ENCODE assay signal across 22 cellular contexts in genomic region chr22:49793296-49793695, GRCh38. TPM values are rescaled to one million over a fixed set of nuclear protein-coding genes. Genes with fewer than 3 reads are reported as not detected.
DNase-seq lines count a peak whose midpoint lies in the region; TF ChIP-seq lines count a peak whose summit lies in the region.
"Had no signal": no experiment of that assay in that cellular context is flagged by ENCODE, and none has a peak within 500 bp of the region (broad histone marks: within the 10 kb centered on the region; RNA-seq: fewer than 3 reads in every experiment).

No MANE protein-coding gene starts in this region.

- H3K4me1 Mint-ChIP-seq in activated CD4-positive, alpha-beta memory T cell treated with anti-CD3 and anti-CD28 coated beads for 36 hours (ENCODE audit: low read depth) = peaks cover 46% of the 10 kb centered on the region
- peaks cover 50% of the 10 kb centered on the region for H3K4me1 Mint-ChIP-seq in activated CD4-positive, alpha-beta memory T cell treated with anti-CD3 and anti-CD28 coated beads, Interleukin-2, amount 10 ng/mL, durations not matched to agents 7 days and 5 days
- H3K4me1 Mint-ChIP-seq in endothelial cell (ENCODE audit: unreplicated experiment) = peaks cover 18% of the 10 kb centered on the region
- H3K4me1 Mint-ChIP-seq: endodermal cell had no signal

- H3K4me3 Mint-ChIP-seq in activated CD4-positive, alpha-beta memory T cell treated with anti-CD3 and anti-CD28 coated beads for 36 hours = no peak overlapping the region
- no peak overlapping the region for H3K4me3 Mint-ChIP-seq in activated CD4-positive, alpha-beta memory T cell treated with anti-CD3 and anti-CD28 coated beads, Interleukin-2, amount 10 ng/mL, durations not matched to agents 7 days and 5 days
- H3K4me3 Mint-ChIP-seq in endothelial cell (ENCODE audit: unreplicated experiment) = peak overlapping the region; percentile 0
- H3K4me3 Mint-ChIP-seq: activated B cell treated with CpG ODN at 0.5 μM for 24 hours, B cell, endodermal cell, memory B cell had no signal

- DNase-seq in activated CD4-positive, alpha-beta memory T cell treated with anti-CD3 and anti-CD28 coated beads for 36 hours = no peak
- DNase-seq in activated CD4-positive, alpha-beta memory T cell treated with anti-CD3 and anti-CD28 coated beads, Interleukin-2, amount 10 ng/mL, durations not matched to agents 7 days and 5 days = no peak
- DNase-seq in MG63 = peak; percentile 9
- DNase-seq in endothelial cell (ENCODE audit: low spot score) = no peak
- no peak for DNase-seq in hypothalamus (lab: John Stamatoyannopoulos, UW)
- no peak for DNase-seq in H7
- DNase-seq in GM19240 (ENCODE audit: insufficient read length, low spot score) = no peak
- DNase-seq: activated B cell treated with CpG ODN at 0.5 μM for 24 hours; activated T-cell treated with anti-CD3 and anti-CD28 coated beads, Interleukin-2, amount 50 U/mL, for 48 hours; endodermal cell; NCI-H1105 treated with DMSO at 0.1 percent for 48 hours; NCI-H2081 treated with DMSO at 0.1 percent for 48 hours; NCI-H510A; NK-92 treated with Interleukin-12 subunit alpha and Interleukin-12 subunit beta, amount 100 ng/mL, for 24 hours; stimulated activated CD8-positive, alpha-beta memory T cell treated with anti-CD3 and anti-CD28 coated beads, Interleukin-4, amount 100 ng/mL, for 48 hours had no signal

- H3K27ac Mint-ChIP-seq in activated CD4-positive, alpha-beta memory T cell treated with anti-CD3 and anti-CD28 coated beads for 36 hours = peak overlapping the region; percentile 3
- H3K27ac Mint-ChIP-seq in activated CD4-positive, alpha-beta memory T cell treated with anti-CD3 and anti-CD28 coated beads, Interleukin-2, amount 10 ng/mL, durations not matched to agents 7 days and 5 days = no peak overlapping the region
- no peak overlapping the region for H3K27ac Mint-ChIP-seq in endothelial cell (ENCODE audit: unreplicated experiment)
- H3K27ac Mint-ChIP-seq: activated B cell treated with CpG ODN at 0.5 μM for 24 hours; activated naive CD4-positive, alpha-beta T cell treated with anti-CD3 and anti-CD28 coated beads, Interleukin-2, amount 50 U/mL, for 72 hours; B cell; endodermal cell; memory B cell had no signal

- no peaks in the 10 kb centered on the region for H3K9me3 Mint-ChIP-seq in activated CD4-positive, alpha-beta memory T cell treated with anti-CD3 and anti-CD28 coated beads for 36 hours
- no peaks in the 10 kb centered on the region for H3K9me3 Mint-ChIP-seq in activated CD4-positive, alpha-beta memory T cell treated with anti-CD3 and anti-CD28 coated beads, Interleukin-2, amount 10 ng/mL, durations not matched to agents 7 days and 5 days
- H3K9me3 Mint-ChIP-seq in endothelial cell (ENCODE audit: unreplicated experiment) = no peaks in the 10 kb centered on the region
- H3K9me3 Mint-ChIP-seq: activated B cell treated with CpG ODN at 0.5 μM for 24 hours; activated naive CD4-positive, alpha-beta T cell treated with anti-CD3 and anti-CD28 coated beads, Interleukin-2, amount 50 U/mL, for 72 hours; endodermal cell; memory B cell had no signal

- H3K4me1 ChIP-seq in rectal smooth muscle tissue (ENCODE audit: control insufficient read depth, insufficient read depth, low read length) = peaks cover 56% of the 10 kb centered on the region
- H3K4me1 ChIP-seq: SJSA1 had no signal

- CTCF ChIA-PET in activated CD4-positive, alpha-beta memory T cell treated with anti-CD3 and anti-CD28 coated beads for 36 hours (lab: Charles Lee) = no interaction called here
- CTCF ChIA-PET in activated CD4-positive, alpha-beta memory T cell treated with anti-CD3 and anti-CD28 coated beads, Interleukin-2, amount 10 ng/mL, durations not matched to agents 7 days and 5 days (lab: Charles Lee) = no interaction called here

- H3K9me3 ChIP-seq in MG63 = no peaks in the 10 kb centered on the region
- H3K9me3 ChIP-seq: pancreas, SJSA1 had no signal

- H3K36me3 Mint-ChIP-seq in activated CD4-positive, alpha-beta memory T cell treated with anti-CD3 and anti-CD28 coated beads for 36 hours = peaks cover 50% of the 10 kb centered on the region
- H3K36me3 Mint-ChIP-seq in activated CD4-positive, alpha-beta memory T cell treated with anti-CD3 and anti-CD28 coated beads, Interleukin-2, amount 10 ng/mL, durations not matched to agents 7 days and 5 days (ENCODE audit: low read depth) = peaks cover 76% of the 10 kb centered on the region
- peaks cover 38% of the 10 kb centered on the region for H3K36me3 Mint-ChIP-seq in endothelial cell (ENCODE audit: low read depth, unreplicated experiment)

- TF ChIP-seq CTCF in endothelial cell (IDR thresholded peaks at IDR 0.05; ENCODE audit: unreplicated experiment) = no peak

- intact Hi-C loops in activated CD4-positive, alpha-beta memory T cell treated with anti-CD3 and anti-CD28 coated beads for 36 hours (cut with micrococcal nuclease) = no loop called here

- H3K27me3 ChIP-seq in MG63 = no peaks in the 10 kb centered on the region
- H3K27me3 ChIP-seq in rectal smooth muscle tissue (ENCODE audit: control insufficient read depth, insufficient read depth, low read length) = no peaks in the 10 kb centered on the region
- no peaks in the 10 kb centered on the region for H3K27me3 ChIP-seq in H7 (ENCODE audit: control insufficient read depth, insufficient read depth, low read length)
- H3K27me3 ChIP-seq: pancreas, SJSA1 had no signal

- H3K9ac ChIP-seq in rectal smooth muscle tissue (ENCODE audit: low read length) = no peak overlapping the region

- no peaks in the 10 kb centered on the region for H3K27me3 Mint-ChIP-seq in activated CD4-positive, alpha-beta memory T cell treated with anti-CD3 and anti-CD28 coated beads for 36 hours
- no peaks in the 10 kb centered on the region for H3K27me3 Mint-ChIP-seq in activated CD4-positive, alpha-beta memory T cell treated with anti-CD3 and anti-CD28 coated beads, Interleukin-2, amount 10 ng/mL, durations not matched to agents 7 days and 5 days
- peaks cover 4% of the 10 kb centered on the region for H3K27me3 Mint-ChIP-seq in endothelial cell (ENCODE audit: unreplicated experiment)
- H3K27me3 Mint-ChIP-seq: activated B cell treated with CpG ODN at 0.5 μM for 24 hours, B cell, memory B cell had no signal

- peak overlapping the region; percentile 82 for H3K27ac ChIP-seq in rectal smooth muscle tissue (ENCODE audit: low read depth, low read length)
- H3K27ac ChIP-seq: coronary artery, pancreas, SJSA1 had no signal

- H3K36me3 ChIP-seq in MG63 = peaks cover 72% of the 10 kb centered on the region
- peaks cover 30% of the 10 kb centered on the region for H3K36me3 ChIP-seq in rectal smooth muscle tissue (ENCODE audit: control insufficient read depth, insufficient read depth, low read length)
- peaks cover 26% of the 10 kb centered on the region for H3K36me3 ChIP-seq in H7 (replicated peaks; ENCODE audit: control insufficient read depth, insufficient read depth, low read length)

- H3K4me3 ChIP-seq in MG63 (no peak overlapping the region), rectal smooth muscle tissue (ENCODE audit: low read length) (no peak overlapping the region), H7 (ENCODE audit: insufficient read depth, low read depth, low read length) (no peak overlapping the region)
- H3K4me3 ChIP-seq: coronary artery, pancreas, SJSA1 had no signal

- POLR2A ChIA-PET in activated CD4-positive, alpha-beta memory T cell treated with anti-CD3 and anti-CD28 coated beads for 36 hours (lab: Charles Lee) = no interaction called here
- POLR2A ChIA-PET in activated CD4-positive, alpha-beta memory T cell treated with anti-CD3 and anti-CD28 coated beads, Interleukin-2, amount 10 ng/mL, durations not matched to agents 7 days and 5 days (lab: Charles Lee) = no interaction called here

RNA-seq across cellular contexts. Expression of gene BRD1, which starts 34.4 kb away (rescaled TPM):
- 10 to 100 TPM; 27.5 to 30.2 TPM for total RNA-seq in activated CD4-positive, alpha-beta memory T cell treated with anti-CD3 and anti-CD28 coated beads for 36 hours
- total RNA-seq in activated CD4-positive, alpha-beta memory T cell treated with anti-CD3 and anti-CD28 coated beads, Interleukin-2, amount 10 ng/mL, durations not matched to agents 7 days and 5 days = 10 to 100 TPM; 54.7 to 55.4 TPM
- total RNA-seq in MG63 (2014; rRNA removed; shearing (Covaris generic); ENCODE audit: low replicate concordance) = 17.3 and 18.0 TPM in 2 replicates
- 40.3 TPM for total RNA-seq in endothelial cell (ENCODE audit: unreplicated experiment)
- 24.9 and 29.5 TPM in 2 replicates for total RNA-seq in H7 (2014; rRNA removed; shearing (Covaris generic))
